20 cellular contexts compared by ENCODE assay signal in the genomic region with DNA sequence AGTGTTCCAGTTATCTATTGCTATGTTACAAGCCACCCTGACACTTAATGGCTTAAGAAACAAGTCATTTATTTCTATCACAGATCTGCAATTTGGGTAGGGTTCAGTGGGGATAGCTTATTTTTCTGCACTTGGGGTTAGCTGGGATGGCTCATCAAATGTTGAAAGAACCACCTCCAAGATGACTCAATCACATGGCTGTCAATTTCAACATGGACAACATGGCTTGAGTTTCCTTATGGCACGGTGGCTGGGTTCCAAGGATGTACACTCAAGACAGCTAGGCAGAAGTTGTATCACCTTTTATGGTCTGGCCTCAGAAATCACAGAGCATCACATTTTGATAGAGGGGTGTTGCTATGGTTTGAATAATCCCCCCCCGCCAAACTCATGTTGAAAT. TPM values are rescaled to one million over a fixed set of nuclear protein-coding genes. Genes with fewer than 3 reads are reported as not detected.
"Had no signal": no experiment of that assay in that cellular context is flagged by ENCODE, and none has a peak within 500 bp of the region (broad histone marks: within the 10 kb centered on the region; RNA-seq: fewer than 3 reads in every experiment).

No MANE protein-coding gene starts in this region.

- H3K36me3 ChIP-seq: neutrophil, spleen, tibial nerve, upper lobe of right lung, vagina had no signal

- DNase-seq: effector CD4-positive, alpha-beta T cell; endodermal cell; foreskin melanocyte; kidney; left colon; left ventricle myocardium superior; mucosa of descending colon; naive thymus-derived CD8-positive, alpha-beta T cell; spleen; stimulated activated CD4-positive, alpha-beta T cell treated with anti-CD3 and anti-CD28 coated beads, Interleukin-15, amount 100 ng/mL, for 24 hours; stimulated activated CD4-positive, alpha-beta T cell treated with anti-CD3 and anti-CD28 coated beads, Interleukin-1b, Interleukin-23, amount 100 ng/mL, for 48 hours; stimulated activated CD4-positive, alpha-beta T cell treated with anti-CD3 and anti-CD28 coated beads, Interleukin-4, amount 100 ng/mL, for 24 hours; testis; upper lobe of right lung had no signal

- H3K4me1 ChIP-seq: upper lobe of right lung had no signal

- H3K27ac ChIP-seq: hepatocyte, neutrophil, testis, tibial nerve, upper lobe of right lung, vagina had no signal

- ATAC-seq: left colon; naive thymus-derived CD8-positive, alpha-beta T cell; stimulated activated memory B cell treated with anti-CD40 and anti-IgM and Interleukin-4, amounts not matched to agents 10 μg/mL and 1 μg/mL and 100 μg/mL, for 72 hours had no signal

- H3K9me3 ChIP-seq: mucosa of descending colon, neutrophil, testis, upper lobe of right lung, vagina had no signal

- H3K27me3 ChIP-seq: hepatocyte, neutrophil, spleen, testis, tibial nerve, upper lobe of right lung, vagina had no signal

- H3K4me3 ChIP-seq: hepatocyte, mucosa of descending colon, spleen, testis, tibial nerve, upper lobe of right lung, vagina had no signal

RNA-seq across cellular contexts. Expression of a gene that starts 24.5 kb away (rescaled TPM):
- total RNA-seq: endodermal cell, endothelial cell of umbilical vein had no signal
